2 cellular contexts compared by ENCODE assay signal in the genomic region with DNA sequence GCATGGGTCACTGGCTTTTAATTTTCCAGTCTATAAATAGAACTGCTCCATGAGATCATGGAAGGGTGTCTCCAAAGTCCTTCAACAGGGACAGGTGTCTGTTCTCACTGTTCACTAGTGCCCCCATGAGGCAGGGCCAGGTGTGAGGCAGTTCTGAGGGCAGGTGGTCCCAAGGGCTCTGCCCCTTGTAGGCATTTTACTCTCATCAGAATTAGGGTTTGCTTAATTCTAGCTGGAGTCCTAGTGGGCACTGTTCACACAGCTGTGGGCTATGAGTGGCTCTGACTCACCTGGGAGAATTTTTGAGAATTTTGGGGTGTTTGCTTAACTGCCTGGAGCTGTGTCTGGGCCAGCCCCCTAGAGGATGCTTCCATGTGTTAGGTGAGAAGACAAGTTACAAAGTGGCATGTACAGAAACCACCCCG.
TF ChIP-seq lines count a peak whose summit lies in the region.

No MANE protein-coding gene starts in this region.

TF ChIP-seq in GM23338, 12 proteins besides CTCF, POLR2A, EP300 and RAD21:
- TF ChIP-seq ZNF462 (CRISPR knock-in tag; IDR thresholded peaks at IDR 0.05), result no peak
- no peak for TF ChIP-seq REST (IDR thresholded peaks at IDR 0.05; ENCODE audit: unreplicated experiment)
- TF ChIP-seq STAT1 (IDR thresholded peaks at IDR 0.05; ENCODE audit: unreplicated experiment), result no peak
- no peak for TF ChIP-seq CREB1 (CRISPR knock-in tag; IDR thresholded peaks at IDR 0.05; ENCODE audit: low read depth)
- no peak for TF ChIP-seq NANOG (IDR thresholded peaks at IDR 0.05; ENCODE audit: borderline replicate concordance)
TF ChIP-seq in GM23338: peak in this region for 0.

TF ChIP-seq in WTC11, 78 proteins besides CTCF, POLR2A, EP300 and RAD21 (continued from another document):
- TF ChIP-seq, protein P1, sequence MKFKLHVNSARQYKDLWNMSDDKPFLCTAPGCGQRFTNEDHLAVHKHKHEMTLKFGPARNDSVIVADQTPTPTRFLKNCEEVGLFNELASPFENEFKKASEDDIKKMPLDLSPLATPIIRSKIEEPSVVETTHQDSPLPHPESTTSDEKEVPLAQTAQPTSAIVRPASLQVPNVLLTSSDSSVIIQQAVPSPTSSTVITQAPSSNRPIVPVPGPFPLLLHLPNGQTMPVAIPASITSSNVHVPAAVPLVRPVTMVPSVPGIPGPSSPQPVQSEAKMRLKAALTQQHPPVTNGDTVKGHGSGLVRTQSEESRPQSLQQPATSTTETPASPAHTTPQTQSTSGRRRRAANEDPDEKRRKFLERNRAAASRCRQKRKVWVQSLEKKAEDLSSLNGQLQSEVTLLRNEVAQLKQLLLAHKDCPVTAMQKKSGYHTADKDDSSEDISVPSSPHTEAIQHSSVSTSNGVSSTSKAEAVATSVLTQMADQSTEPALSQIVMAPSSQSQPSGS (CRISPR knock-in tag; IDR thresholded peaks at IDR 0.05; ENCODE audit: borderline replicate concordance, low read depth), result no peak
